ENCODE assay signal across 11 cellular contexts in genomic region chr9:127975376-127976315, GRCh38. TPM values are rescaled to one million over a fixed set of nuclear protein-coding genes. Genes with fewer than 3 reads are reported as not detected.
A peak's percentile ranks its signal among the peaks of the same experiment; 100 is the strongest.
DNase-seq lines count a peak whose midpoint lies in the region; ATAC-seq, FAIRE-seq and TF ChIP-seq lines count a peak whose summit lies in the region.
"Had no signal": no experiment of that assay in that cellular context is flagged by ENCODE, and none has a peak within 500 bp of the region (broad histone marks: within the 10 kb centered on the region; RNA-seq: fewer than 3 reads in every experiment).

No MANE protein-coding gene starts in this region.

- DNase-seq in DND-41 (no peak), fibroblast of gingiva (ENCODE audit: low read depth) (peak; percentile 60), AG20443 (ENCODE audit: low spot score) (no peak), AML-193 (lab: John Stamatoyannopoulos, UW) (no peak), SHP77 treated with DMSO at 0.1 percent for 48 hours (lab: John Stamatoyannopoulos, UW) (no peak), urothelium cell line (ENCODE audit: low spot score) (no peak)
- DNase-seq: OCI-M1 had no signal

- H3K36me3 ChIP-seq in DND-41 (ENCODE audit: insufficient read depth, low read length) (no peaks in the 10 kb centered on the region), skeletal muscle tissue (ENCODE audit: control insufficient read depth in 3 of 3, insufficient read depth in 3 of 3, low read length in 3 of 3) (no peaks in the 10 kb centered on the region)
- H3K36me3 ChIP-seq: HAP-1, neutrophil had no signal

- H3K27ac ChIP-seq in DND-41 (ENCODE audit: low read length) (no peak overlapping the region; the same call in 1 of the 2 replicates), VCaP (peak overlapping the region; percentile 100), skeletal muscle tissue (ENCODE audit: low read depth, low read length) (no peak overlapping the region)
- H3K27ac ChIP-seq: neutrophil had no signal

- H2AFZ ChIP-seq in DND-41 (ENCODE audit: low read depth, low read length) = no peak overlapping the region

- FAIRE-seq in urothelium cell line (lab: Jason Lieb, UNC) = no peak

- peaks cover 64% of the 10 kb centered on the region for H4K20me1 ChIP-seq in DND-41 (ENCODE audit: insufficient read depth, low read length)

- ATAC-seq in DND-41 (ENCODE audit: insufficient read depth, low read depth) = no peak

- peak overlapping the region; percentile 31 for H3K4me2 ChIP-seq in DND-41 (ENCODE audit: insufficient read depth, low read length)

- peaks cover 41% of the 10 kb centered on the region for H3K4me1 ChIP-seq in DND-41 (ENCODE audit: insufficient read depth, low read length)
- peaks cover 88 to 93% (median 92%) of the 10 kb centered on the region in 3 donors for H3K4me1 ChIP-seq in skeletal muscle tissue (ENCODE audit: control insufficient read depth in 3 of 3, insufficient read depth in 3 of 3, low read length in 3 of 3)

- TF ChIP-seq CTCF in DND-41 (IDR thresholded peaks at IDR 0.05; ENCODE audit: borderline replicate concordance, extremely low read depth, low read length, poor library complexity, severe bottlenecking) = no peak
- no peak for TF ChIP-seq CTCF in VCaP (conservative IDR thresholded peaks at IDR 0.05)

- no peak overlapping the region for H3K4me3 ChIP-seq in DND-41 (ENCODE audit: low read depth in 1 of 2, low read length in 2 of 2)
- H3K4me3 ChIP-seq in skeletal muscle tissue (ENCODE audit: low read length in 3 of 3) = no peak overlapping the region
- H3K4me3 ChIP-seq: HAP-1 had no signal

- H3K9me3 ChIP-seq in DND-41 (ENCODE audit: insufficient read depth, low read length, severe bottlenecking) (no peaks in the 10 kb centered on the region), skeletal muscle tissue (ENCODE audit: control insufficient read depth in 3 of 3, low read length in 3 of 3) (no peaks in the 10 kb centered on the region)
- H3K9me3 ChIP-seq: HAP-1, neutrophil had no signal

- no peaks in the 10 kb centered on the region for H3K27me3 ChIP-seq in DND-41 (ENCODE audit: insufficient read depth, low read length, poor library complexity)
- no peaks in the 10 kb centered on the region for H3K27me3 ChIP-seq in skeletal muscle tissue (ENCODE audit: control insufficient read depth in 3 of 3, insufficient read depth in 3 of 3, low read length in 3 of 3)

- peaks cover 36% of the 10 kb centered on the region for H3K79me2 ChIP-seq in DND-41 (ENCODE audit: insufficient read depth, low read length)

- H3K9ac ChIP-seq in DND-41 (ENCODE audit: low read depth, low read length) = no peak overlapping the region
- peak overlapping the region in 2 of 3 donors; percentile 1 to 33 for H3K9ac ChIP-seq in skeletal muscle tissue (ENCODE audit: low read depth in 1 of 3, low read length in 3 of 3)

RNA-seq across cellular contexts. Expression of gene EEIG1, which starts 5.1 kb away (rescaled TPM):
- 8.9 TPM for total RNA-seq in skeletal muscle tissue

RNA-seq across cellular contexts. Expression of gene DPM2, which starts 38.0 kb away (rescaled TPM):
- total RNA-seq in skeletal muscle tissue = 7.3 TPM

RNA-seq across cellular contexts. Expression of gene PIP5KL1, which starts 45.1 kb away (rescaled TPM):
- total RNA-seq in skeletal muscle tissue = not detected

RNA-seq across cellular contexts. Expression of gene ST6GALNAC4, which starts 58.8 kb away (rescaled TPM):
- 23.5 TPM for total RNA-seq in skeletal muscle tissue
